Comparison of ENCODE assay signal across 29 cellular contexts in the genomic region with DNA sequence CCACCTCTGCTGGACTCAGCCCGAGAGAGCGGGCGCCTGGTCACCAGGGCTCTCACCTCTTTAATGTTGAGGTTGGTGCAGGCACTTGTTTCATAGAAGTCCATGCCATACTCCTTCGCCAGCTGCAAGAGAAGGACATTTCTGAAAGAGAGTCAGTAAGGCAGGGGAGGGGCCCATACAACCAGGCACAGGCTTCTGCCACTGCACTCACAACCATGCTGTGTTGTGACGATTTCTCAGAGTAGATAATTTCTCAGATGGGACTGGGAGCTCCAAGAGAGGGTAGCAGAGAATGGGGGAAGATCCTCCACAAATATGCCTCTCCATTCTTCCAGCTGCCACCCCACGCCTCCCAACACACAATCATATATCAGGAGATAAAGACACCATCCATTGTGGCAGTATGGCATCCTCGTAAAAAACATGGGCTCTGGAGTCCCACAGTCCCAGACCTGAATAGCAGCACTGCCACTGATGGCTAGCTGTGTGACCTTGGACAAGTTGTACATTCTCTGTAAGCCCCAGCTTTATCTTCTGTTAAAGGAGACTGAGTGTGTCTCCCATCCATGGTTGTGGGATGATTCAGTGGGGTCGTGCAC. TPM values are rescaled to one million over a fixed set of nuclear protein-coding genes. Genes with fewer than 3 reads are reported as not detected.
"Had no signal": no experiment of that assay in that cellular context is flagged by ENCODE, and none has a peak within 500 bp of the region (broad histone marks: within the 10 kb centered on the region; RNA-seq: fewer than 3 reads in every experiment).

No MANE protein-coding gene starts in this region.

- H3K4me3 ChIP-seq: breast epithelium, coronary artery, dorsolateral prefrontal cortex, gastroesophageal sphincter, left lung, sigmoid colon, smooth muscle cell, stomach, tibial nerve had no signal

- FAIRE-seq: endothelial cell of umbilical vein had no signal

- H3K36me3 ChIP-seq: breast epithelium had no signal

- H3K27ac Mint-ChIP-seq: activated CD4-positive, alpha-beta T cell treated with anti-CD3 and anti-CD28 coated beads for 36 hours; activated T-cell treated with anti-CD3 and anti-CD28 coated beads, Interleukin-2, amount 50 U/mL, for 72 hours; immature natural killer cell; nephron had no signal

- H3K4me1 ChIP-seq: breast epithelium, tibial nerve had no signal

- H3K4me3 Mint-ChIP-seq: activated CD4-positive, alpha-beta T cell treated with anti-CD3 and anti-CD28 coated beads for 36 hours; activated T-cell treated with anti-CD3 and anti-CD28 coated beads, Interleukin-2, amount 50 U/mL, for 72 hours; immature natural killer cell; nephron; stimulated activated naive B cell treated with anti-CD40 and anti-IgM and Interleukin-4, amounts not matched to agents 10 μg/mL and 1 μg/mL and 100 μg/mL, for 72 hours; T-helper 2 cell treated with Interferon-gamma antibody and Interleukin-4, amounts not matched to agents 5 μg/mL and 100 μg/mL, for 36 hours had no signal

- DNase-seq: activated CD4-positive, alpha-beta T cell treated with anti-CD3 and anti-CD28 coated beads for 36 hours; activated CD4-positive, CD25-positive, alpha-beta regulatory T cell; activated naive CD4-positive, alpha-beta T cell; activated T-cell treated with anti-CD3 and anti-CD28 coated beads for 4 hours; activated T-cell treated with anti-CD3 and anti-CD28 coated beads, Interleukin-2, amount 50 U/mL, for 72 hours; effector memory CD4-positive, alpha-beta T cell; hypothalamus; immature natural killer cell; left lung; mammary epithelial cell; sigmoid colon; stimulated activated CD4-positive, alpha-beta T cell treated with anti-CD3 and anti-CD28 coated beads, Interleukin-1b, Interleukin-23, amount 100 ng/mL, for 48 hours; stimulated activated CD4-positive, alpha-beta T cell treated with anti-CD3 and anti-CD28 coated beads, Interleukin-4, amount 100 ng/mL, for 4 hours; stimulated activated CD8-positive, alpha-beta memory T cell treated with anti-CD3 and anti-CD28 coated beads, Interleukin-4, amount 100 ng/mL, for 48 hours; stimulated activated naive B cell treated with anti-CD40 and anti-IgM and Interleukin-4, amounts not matched to agents 10 μg/mL and 1 μg/mL and 100 μg/mL, for 72 hours; stomach had no signal

- H3K27me3 Mint-ChIP-seq: activated CD4-positive, alpha-beta T cell treated with anti-CD3 and anti-CD28 coated beads for 36 hours; stimulated activated naive B cell treated with anti-CD40 and anti-IgM and Interleukin-4, amounts not matched to agents 10 μg/mL and 1 μg/mL and 100 μg/mL, for 72 hours had no signal

- H3K27ac ChIP-seq: coronary artery, gastroesophageal sphincter, left lung, sigmoid colon, stomach, tibial nerve had no signal

- ATAC-seq: activated CD4-positive, alpha-beta T cell treated with anti-CD3 and anti-CD28 coated beads for 36 hours; activated naive CD4-positive, alpha-beta T cell treated with anti-CD3 and anti-CD28 coated beads, Interleukin-2, amount 50 U/mL, for 72 hours; activated T-cell treated with anti-CD3 and anti-CD28 coated beads, Interleukin-2, amount 50 U/mL, for 72 hours; gastroesophageal sphincter; left lung; stimulated activated naive B cell treated with anti-CD40 and anti-IgM and Interleukin-4, amounts not matched to agents 10 μg/mL and 1 μg/mL and 100 μg/mL, for 72 hours had no signal

- H3K27me3 ChIP-seq: breast epithelium, dorsolateral prefrontal cortex, gastroesophageal sphincter, left lung, sigmoid colon, stomach, tibial nerve had no signal

- H3K9me3 ChIP-seq: breast epithelium, gastroesophageal sphincter, left lung, sigmoid colon, stomach, tibial nerve had no signal

- H3K9me3 Mint-ChIP-seq: activated naive CD4-positive, alpha-beta T cell treated with anti-CD3 and anti-CD28 coated beads, Interleukin-2, amount 50 U/mL, for 72 hours; activated T-cell treated with anti-CD3 and anti-CD28 coated beads, Interleukin-2, amount 50 U/mL, for 72 hours; immature natural killer cell; nephron; stimulated activated naive B cell treated with anti-CD40 and anti-IgM and Interleukin-4, amounts not matched to agents 10 μg/mL and 1 μg/mL and 100 μg/mL, for 72 hours; T-helper 2 cell treated with Interferon-gamma antibody and Interleukin-4, amounts not matched to agents 5 μg/mL and 100 μg/mL, for 36 hours had no signal

RNA-seq across cellular contexts. Expression of gene GPX2, which starts 6.2 kb away (rescaled TPM):
- total RNA-seq: activated CD4-positive, alpha-beta T cell treated with anti-CD3 and anti-CD28 coated beads for 36 hours; activated naive CD4-positive, alpha-beta T cell treated with anti-CD3 and anti-CD28 coated beads, Interleukin-2, amount 50 U/mL, for 72 hours; activated T-cell treated with anti-CD3 and anti-CD28 coated beads, Interleukin-2, amount 50 U/mL, for 72 hours; endothelial cell of umbilical vein; fibroblast of lung; fibroblast of villous mesenchyme; osteoblast; tibial nerve had no signal
- polyA plus RNA-seq: endothelial cell of umbilical vein, fibroblast of lung, immature natural killer cell had no signal
